ENCODE assay signal across 19 cellular contexts in the genomic region with DNA sequence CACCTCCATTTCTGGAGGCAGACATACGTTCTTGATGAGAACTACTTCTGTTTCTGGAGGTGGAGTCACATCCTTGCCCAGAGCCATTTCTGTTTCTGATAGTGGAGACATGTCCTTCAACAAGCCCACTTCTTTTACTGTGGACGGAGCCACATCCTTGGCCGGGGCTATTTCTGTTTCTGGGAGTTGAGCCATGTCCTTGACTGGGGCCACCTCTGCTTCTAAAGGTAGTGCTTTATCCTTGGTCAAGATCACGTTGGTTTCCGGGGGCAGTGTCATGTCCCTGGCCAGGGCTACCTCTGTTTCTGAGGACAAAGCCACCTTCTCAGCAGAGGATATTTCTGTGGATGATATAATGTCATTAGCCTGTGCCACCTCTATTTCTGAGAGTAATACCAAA.
"Had no signal": no experiment of that assay in that cellular context is flagged by ENCODE, and none has a peak within 500 bp of the region (broad histone marks: within the 10 kb centered on the region; RNA-seq: fewer than 3 reads in every experiment).

No MANE protein-coding gene starts in this region.

- H3K27me3 ChIP-seq: esophagus squamous epithelium, gastrocnemius medialis, tibial artery had no signal

- ATAC-seq: activated CD4-positive, CD25-positive, alpha-beta regulatory T cell treated with anti-CD3 and anti-CD28 coated beads, Interleukin-2, amount 50 U/mL, for 24 hours; activated CD8-positive, alpha-beta memory T cell treated with anti-CD3 and anti-CD28 coated beads, Interleukin-2, amount 10 ng/mL, durations not matched to agents 7 days and 5 days; activated CD8-positive, alpha-beta T cell treated with anti-CD3 and anti-CD28 coated beads for 36 hours; activated naive CD4-positive, alpha-beta T cell treated with anti-CD3 and anti-CD28 coated beads, Interleukin-2, amount 50 U/mL, for 72 hours; natural killer cell; stimulated activated naive CD8-positive, alpha-beta T cell treated with anti-CD3 and anti-CD28 coated beads, Interleukin-15, amount 100 ng/mL, for 72 hours had no signal

- H3K27ac Mint-ChIP-seq: activated CD4-positive, alpha-beta T cell treated with anti-CD3 and anti-CD28 coated beads, Interleukin-2, amount 10 ng/mL, durations not matched to agents 7 days and 5 days; activated CD8-positive, alpha-beta memory T cell treated with anti-CD3 and anti-CD28 coated beads, Interleukin-2, amount 10 ng/mL, durations not matched to agents 7 days and 5 days; activated CD8-positive, alpha-beta T cell treated with anti-CD3 and anti-CD28 coated beads for 36 hours; activated naive CD4-positive, alpha-beta T cell treated with anti-CD3 and anti-CD28 coated beads, Interleukin-2, amount 50 U/mL, for 72 hours; natural killer cell; stimulated activated naive CD8-positive, alpha-beta T cell treated with anti-CD3 and anti-CD28 coated beads, Interleukin-15, amount 100 ng/mL, for 72 hours; T-helper 2 cell treated with Interferon-gamma antibody and Interleukin-4, amounts not matched to agents 5 μg/mL and 100 μg/mL, for 36 hours had no signal

- H3K27me3 Mint-ChIP-seq: activated CD4-positive, alpha-beta T cell treated with anti-CD3 and anti-CD28 coated beads, Interleukin-2, amount 10 ng/mL, durations not matched to agents 7 days and 5 days; activated CD8-positive, alpha-beta memory T cell treated with anti-CD3 and anti-CD28 coated beads, Interleukin-2, amount 10 ng/mL, durations not matched to agents 7 days and 5 days; activated CD8-positive, alpha-beta T cell treated with anti-CD3 and anti-CD28 coated beads for 36 hours; stimulated activated naive CD8-positive, alpha-beta T cell treated with anti-CD3 and anti-CD28 coated beads, Interleukin-15, amount 100 ng/mL, for 72 hours had no signal

- H3K27ac ChIP-seq: coronary artery, esophagus squamous epithelium, skin epidermis, tibial artery, VCaP had no signal

- H3K4me1 Mint-ChIP-seq: activated CD4-positive, alpha-beta T cell treated with anti-CD3 and anti-CD28 coated beads, Interleukin-2, amount 10 ng/mL, durations not matched to agents 7 days and 5 days; natural killer cell had no signal

- H3K4me3 Mint-ChIP-seq: activated CD4-positive, alpha-beta T cell treated with anti-CD3 and anti-CD28 coated beads, Interleukin-2, amount 10 ng/mL, durations not matched to agents 7 days and 5 days; activated CD8-positive, alpha-beta memory T cell treated with anti-CD3 and anti-CD28 coated beads, Interleukin-2, amount 10 ng/mL, durations not matched to agents 7 days and 5 days; activated CD8-positive, alpha-beta T cell treated with anti-CD3 and anti-CD28 coated beads for 36 hours; natural killer cell; stimulated activated naive CD8-positive, alpha-beta T cell treated with anti-CD3 and anti-CD28 coated beads, Interleukin-15, amount 100 ng/mL, for 72 hours; T-helper 2 cell treated with Interferon-gamma antibody and Interleukin-4, amounts not matched to agents 5 μg/mL and 100 μg/mL, for 36 hours had no signal

- H3K4me1 ChIP-seq: tibial artery had no signal

- H3K4me3 ChIP-seq: coronary artery, esophagus squamous epithelium, gastrocnemius medialis, skin epidermis, tibial artery had no signal

- DNase-seq: activated CD4-positive, alpha-beta T cell treated with anti-CD3 and anti-CD28 coated beads, Interleukin-2, amount 10 ng/mL, durations not matched to agents 7 days and 5 days; activated CD8-positive, alpha-beta memory T cell treated with anti-CD3 and anti-CD28 coated beads, Interleukin-2, amount 10 ng/mL, durations not matched to agents 7 days and 5 days; activated CD8-positive, alpha-beta T cell treated with anti-CD3 and anti-CD28 coated beads for 36 hours; activated gamma-delta T cell treated with Interleukin-2 at 50 U/mL for 16 hours; cerebellar nuclear complex; esophagus squamous epithelium; gastrocnemius medialis; head of caudate nucleus; midbrain; natural killer cell; stimulated activated CD4-positive, alpha-beta T cell treated with anti-CD3 and anti-CD28 coated beads, Interleukin-1b, Interleukin-23, amount 100 ng/mL, for 48 hours; stimulated activated naive CD8-positive, alpha-beta T cell treated with anti-CD3 and anti-CD28 coated beads, Interleukin-15, amount 100 ng/mL, for 72 hours; tibial artery had no signal

- H3K9me3 ChIP-seq: esophagus squamous epithelium, gastrocnemius medialis, tibial artery had no signal

- H3K9me3 Mint-ChIP-seq: activated CD4-positive, alpha-beta T cell treated with anti-CD3 and anti-CD28 coated beads, Interleukin-2, amount 10 ng/mL, durations not matched to agents 7 days and 5 days; activated CD8-positive, alpha-beta T cell treated with anti-CD3 and anti-CD28 coated beads for 36 hours; activated naive CD4-positive, alpha-beta T cell treated with anti-CD3 and anti-CD28 coated beads, Interleukin-2, amount 50 U/mL, for 72 hours; natural killer cell; stimulated activated naive CD8-positive, alpha-beta T cell treated with anti-CD3 and anti-CD28 coated beads, Interleukin-15, amount 100 ng/mL, for 72 hours; T-helper 2 cell treated with Interferon-gamma antibody and Interleukin-4, amounts not matched to agents 5 μg/mL and 100 μg/mL, for 36 hours had no signal
